9 cellular contexts compared by ENCODE assay signal in the genomic region with DNA sequence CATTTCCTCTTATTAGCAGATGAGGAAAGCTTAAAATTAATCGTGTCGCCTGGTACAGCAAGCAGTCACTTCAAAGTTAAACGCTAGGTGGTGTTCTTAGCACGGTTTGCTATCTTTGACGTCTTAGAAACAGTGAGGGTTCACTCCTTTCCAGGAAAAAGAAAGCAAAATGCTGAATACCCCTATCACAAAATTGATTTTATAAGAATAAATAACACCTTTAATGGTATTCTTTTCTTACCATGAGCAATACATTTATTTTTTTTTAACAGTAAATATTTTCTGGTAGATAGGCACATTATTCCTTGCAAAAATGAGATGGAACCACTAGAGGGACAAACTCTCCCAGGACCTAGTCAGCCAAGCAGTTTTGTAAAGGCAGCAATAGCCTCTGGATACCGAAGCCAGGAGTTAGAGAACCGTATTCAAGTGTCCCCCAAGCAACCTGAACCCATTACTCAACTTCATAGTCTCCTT.
DNase-seq lines count a peak whose midpoint lies in the region; ATAC-seq and TF ChIP-seq lines count a peak whose summit lies in the region.
"Had no signal": no experiment of that assay in that cellular context is flagged by ENCODE, and none has a peak within 500 bp of the region (broad histone marks: within the 10 kb centered on the region; RNA-seq: fewer than 3 reads in every experiment).

No MANE protein-coding gene starts in this region.

- no peak overlapping the region for H2AFZ ChIP-seq in IMR-90 (replicated peaks; ENCODE audit: low read length, poor library complexity)

- no peak overlapping the region for H4K8ac ChIP-seq in IMR-90 (ENCODE audit: low read depth in 2 of 2, low read length in 2 of 2)

- no peak overlapping the region for H3K4me2 ChIP-seq in IMR-90 (ENCODE audit: low read depth, low read length)

- no peak overlapping the region for H4K91ac ChIP-seq in IMR-90 (ENCODE audit: insufficient read depth, low read depth, low read length)

- no peak overlapping the region for H3K4ac ChIP-seq in IMR-90 (ENCODE audit: low read depth, low read length)

- peaks cover 14% of the 10 kb centered on the region for H3K27me3 ChIP-seq in IMR-90 (ENCODE audit: control insufficient read depth, insufficient read depth, low read length)

- no peak overlapping the region for H2BK15ac ChIP-seq in IMR-90 (ENCODE audit: low read depth, low read length)

- WGBS in IMR-90 (ENCODE audit: extremely low coverage in 2 of 2, insufficient read length in 1 of 2), 2 experiments, result no CpG with 5 or more reads among the region's 7 CpGs

- H3K14ac ChIP-seq in IMR-90 (replicated peaks; ENCODE audit: low read depth, low read length), result no peak overlapping the region

- no peak overlapping the region for H2BK20ac ChIP-seq in IMR-90 (ENCODE audit: low read depth, low read length)

- H3K79me1 ChIP-seq in IMR-90 (ENCODE audit: low read depth in 1 of 2, low read length in 2 of 2), result no peaks in the 10 kb centered on the region

- POLR2A ChIA-PET in IMR-90 (lab: Charles Lee; ENCODE audit: unreplicated experiment), result no interaction called here

- H3K4me1 Mint-ChIP-seq in effector memory CD8-positive, alpha-beta T cell (ENCODE audit: low read depth in 2 of 2), result no peaks in the 10 kb centered on the region
- H3K4me1 Mint-ChIP-seq in memory B cell, result no peaks in the 10 kb centered on the region

- peak; percentile 59 for TF ChIP-seq RAD21 in IMR-90 (IDR thresholded peaks at IDR 0.05; ENCODE audit: low read length)

- H3K4me1 ChIP-seq in IMR-90 (ENCODE audit: control insufficient read depth, insufficient read depth, low read length), result no peaks in the 10 kb centered on the region

- dilution Hi-C loops in IMR-90 (cut with HindIII; ENCODE audit: low sequenced_read_pairs, unreplicated experiment), result no loop called here

- TF ChIP-seq CTCF in IMR-90 (conservative IDR thresholded peaks at IDR 0.05; ENCODE audit: low read depth, low read length), result peak; percentile 57

- no peaks in the 10 kb centered on the region for H3K9me3 Mint-ChIP-seq in effector memory CD8-positive, alpha-beta T cell
- H3K9me3 Mint-ChIP-seq in memory B cell, result no peaks in the 10 kb centered on the region
- H3K9me3 Mint-ChIP-seq: T-helper 1 cell treated with Interleukin-12 subunit alpha and Interleukin-12 subunit beta and Interleukin-4 antibody, amounts not matched to agents 30 μg/mL and 1 μg/mL, for 36 hours had no signal

- H3K9me3 ChIP-seq in IMR-90 (ENCODE audit: control insufficient read depth, insufficient read depth, low read length), result no peaks in the 10 kb centered on the region

- no peaks in the 10 kb centered on the region for H3K9me1 ChIP-seq in IMR-90 (ENCODE audit: insufficient read depth, low read length)

- no peak overlapping the region for H3K4me3 ChIP-seq in IMR-90 (ENCODE audit: insufficient read depth, low read depth, low read length)

- H3K23ac ChIP-seq in IMR-90 (ENCODE audit: low read depth, low read length), result no peak overlapping the region

- H3K18ac ChIP-seq in IMR-90 (ENCODE audit: low read depth, low read length), result no peak overlapping the region

- H2AK5ac ChIP-seq in IMR-90 (ENCODE audit: low read depth, low read length), result no peak overlapping the region

- CTCF ChIA-PET in IMR-90 (lab: Yijun Ruan, JAX), result interaction anchor here (0.6 to 2.2 kb wide), 24 partner anchors 9 to 578 kb away, joined by 3 to 25 read pairs (median 4); partner anchors contain the start of genes SRD5A3 and TMEM165

- no peak overlapping the region for H3K56ac ChIP-seq in IMR-90 (ENCODE audit: extremely low read depth, insufficient read depth, low read length)

- no peaks in the 10 kb centered on the region for H4K20me1 ChIP-seq in IMR-90 (ENCODE audit: insufficient read depth, low read length)

- H3K36me3 ChIP-seq in IMR-90 (ENCODE audit: control insufficient read depth, insufficient read depth, low read length), result no peaks in the 10 kb centered on the region

- no peak overlapping the region for H2AK9ac ChIP-seq in IMR-90 (replicated peaks; ENCODE audit: low read depth, low read length, poor library complexity)

- H2BK120ac ChIP-seq in IMR-90 (ENCODE audit: low read depth, low read length), result no peak overlapping the region

- H3K27ac Mint-ChIP-seq in effector memory CD8-positive, alpha-beta T cell, result no peak overlapping the region
- no peak overlapping the region for H3K27ac Mint-ChIP-seq in memory B cell
- H3K27ac Mint-ChIP-seq: T-helper 1 cell treated with Interleukin-12 subunit alpha and Interleukin-12 subunit beta and Interleukin-4 antibody, amounts not matched to agents 30 μg/mL and 1 μg/mL, for 36 hours had no signal

- H4K5ac ChIP-seq in IMR-90 (ENCODE audit: low read depth, low read length), result no peak overlapping the region

- intact Hi-C loops in IMR-90 (cut with micrococcal nuclease), result loop anchor here (1.0 to 5.0 kb wide), 2 partner anchors 350 to 581 kb away; no protein-coding TSS in a partner anchor

- no TSS peak for BruUV-seq in IMR-90 (replicated peaks; lab: Mats Ljungman, UMichigan)

- no peak overlapping the region for H3K27ac ChIP-seq in IMR-90 (ENCODE audit: insufficient read depth, low read length)

- H2BK5ac ChIP-seq in IMR-90 (ENCODE audit: low read depth, low read length, poor library complexity, severe bottlenecking), result no peak overlapping the region

- DNase-seq in COLO668 (lab: John Stamatoyannopoulos, UW; ENCODE audit: unreplicated experiment) (peak; percentile 12), IMR-90 (peak; percentile 53), OCI-M1 (lab: John Stamatoyannopoulos, UW) (peak; percentile 82), memory B cell (ENCODE audit: low spot score in 2 of 2) (no peak)
- DNase-seq in effector memory CD8-positive, alpha-beta T cell, result no peak

- no peak for TF ChIP-seq POLR2A in IMR-90 (IDR thresholded peaks at IDR 0.05; ENCODE audit: low read depth, low read length)

- no peaks in the 10 kb centered on the region for H3K27me3 Mint-ChIP-seq in effector memory CD8-positive, alpha-beta T cell
- H3K27me3 Mint-ChIP-seq in memory B cell, result peaks cover 5% of the 10 kb centered on the region

- H3K9ac ChIP-seq in IMR-90 (ENCODE audit: low read depth, low read length), result no peak overlapping the region

- H3K4me3 Mint-ChIP-seq in effector memory CD8-positive, alpha-beta T cell, result no peak overlapping the region
- H3K4me3 Mint-ChIP-seq in memory B cell, result no peak overlapping the region
- H3K4me3 Mint-ChIP-seq: T-helper 1 cell treated with Interleukin-12 subunit alpha and Interleukin-12 subunit beta and Interleukin-4 antibody, amounts not matched to agents 30 μg/mL and 1 μg/mL, for 36 hours had no signal

- in situ Hi-C loops in IMR-90 (cut with MboI; ENCODE audit: low sequenced_read_pairs), result loop anchor here (5.0 kb wide), 1 partner anchor 346 kb away; no protein-coding TSS in a partner anchor

- ATAC-seq in GM19035 (IDR thresholded peaks at IDR 0.05; ENCODE audit: unreplicated experiment) (peak; percentile 77), IMR-90 (ENCODE audit: low read depth) (peak; percentile 96), memory B cell (ENCODE audit: low read depth) (peak; percentile 38), GM21786 (IDR thresholded peaks at IDR 0.05; ENCODE audit: unreplicated experiment) (no peak), HG02763 (IDR thresholded peaks at IDR 0.05; ENCODE audit: unreplicated experiment) (no peak)
- ATAC-seq in effector memory CD8-positive, alpha-beta T cell (replicated peaks), result peak; percentile 26

- H3K36me3 Mint-ChIP-seq in effector memory CD8-positive, alpha-beta T cell (ENCODE audit: insufficient read depth), result no peaks in the 10 kb centered on the region
- no peaks in the 10 kb centered on the region for H3K36me3 Mint-ChIP-seq in memory B cell

TF ChIP-seq in IMR-90, 13 proteins besides CTCF, POLR2A, EP300 and RAD21:
- TF ChIP-seq SMC3 (IDR thresholded peaks at IDR 0.05; ENCODE audit: low read depth, low read length), result peak; percentile 47
- no peak for TF ChIP-seq RFX5 (IDR thresholded peaks at IDR 0.05; ENCODE audit: low read depth, low read length)

Comparison
In these comparisons a context has a peak if more than half of its experiments do, and no peak if none do; other contexts are left out.
1. DNase-seq: peak in COLO668 (single experiment), IMR-90 (single experiment) and OCI-M1 (single experiment); none in effector memory CD8-positive, alpha-beta T cell (0 of 3) and memory B cell (0 of 2).
2. ATAC-seq: peak in GM19035 (single experiment), IMR-90 (single experiment), effector memory CD8-positive, alpha-beta T cell (single experiment) and memory B cell (single experiment); none in GM21786 (single experiment) and HG02763 (single experiment).